Comparison of ENCODE assay signal across 12 cellular contexts in the genomic region with DNA sequence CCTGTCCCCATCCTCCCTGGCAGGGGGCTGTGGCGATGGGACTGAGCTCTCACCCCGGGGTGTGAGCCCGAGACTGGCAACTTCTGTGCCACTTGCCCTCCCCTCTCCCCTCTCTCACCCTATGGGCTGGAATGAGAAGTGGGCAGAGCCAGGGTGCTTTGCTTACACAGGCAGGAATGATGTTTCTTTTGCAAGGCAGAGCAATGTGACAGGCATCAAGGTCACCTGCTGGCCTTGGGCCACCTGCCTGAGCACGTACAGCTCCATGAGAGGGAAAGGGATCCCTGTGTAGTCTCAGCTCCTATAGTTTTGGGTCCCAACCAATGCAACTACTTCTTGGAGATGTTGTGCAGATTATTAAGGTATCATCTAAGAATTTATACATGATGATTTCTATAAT.
"Had no signal": no experiment of that assay in that cellular context is flagged by ENCODE, and none has a peak within 500 bp of the region (broad histone marks: within the 10 kb centered on the region; RNA-seq: fewer than 3 reads in every experiment).

No MANE protein-coding gene starts in this region.

- DNase-seq: dorsolateral prefrontal cortex; effector CD8-positive, alpha-beta T cell; immature natural killer cell; left lung; mesendoderm; naive B cell; small intestine; stimulated activated CD4-positive, alpha-beta T cell treated with anti-CD3 and anti-CD28 coated beads, Interleukin-12 subunit alpha, Interleukin-12 subunit beta, amount 100 ng/mL, for 4 hours; stimulated activated naive CD4-positive, alpha-beta T cell treated with Interleukin-2 at 50 U/mL for 16 hours; uterus had no signal

- H3K4me1 ChIP-seq: left lung, thyroid gland, uterus had no signal

- H3K27me3 ChIP-seq: dorsolateral prefrontal cortex, left lung, thyroid gland, uterus had no signal

- ATAC-seq: left lung had no signal

- H3K4me3 ChIP-seq: coronary artery, dorsolateral prefrontal cortex, left lung, thyroid gland, uterus had no signal

- H3K36me3 ChIP-seq: left lung, thyroid gland, uterus had no signal

- H3K27ac ChIP-seq: coronary artery, dorsolateral prefrontal cortex, left lung, thyroid gland, uterus had no signal

- H3K9me3 ChIP-seq: left lung, thyroid gland, uterus had no signal
